Comparison of ENCODE assay signal across 9 cellular contexts in the genomic region with DNA sequence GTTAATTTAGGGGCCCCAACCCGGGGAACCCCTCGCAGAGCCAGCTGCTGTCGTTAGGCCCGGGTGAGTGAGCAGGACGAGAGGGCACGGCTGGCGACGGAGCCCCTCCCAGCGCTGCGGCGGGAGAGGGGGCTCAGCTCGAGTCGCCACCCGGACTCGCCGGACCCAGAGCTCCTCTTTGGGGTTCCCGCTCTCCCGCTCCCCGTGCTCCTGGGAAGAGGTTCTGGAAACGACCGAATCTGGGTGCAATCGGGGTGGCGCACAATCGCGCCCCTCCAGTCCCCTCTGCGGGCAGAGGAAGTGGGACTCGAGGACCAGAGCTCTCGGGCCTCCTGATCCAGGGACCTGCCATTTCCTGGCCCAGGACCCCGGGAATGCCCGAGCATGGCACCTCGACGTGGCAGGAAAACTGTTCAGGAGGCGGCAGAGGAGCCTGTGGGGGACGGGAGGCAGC. TPM values are rescaled to one million over a fixed set of nuclear protein-coding genes. Genes with fewer than 3 reads are reported as not detected.
DNase-seq lines count a peak whose midpoint lies in the region; ATAC-seq, FAIRE-seq and TF ChIP-seq lines count a peak whose summit lies in the region.
"Had no signal": no experiment of that assay in that cellular context is flagged by ENCODE, and none has a peak within 500 bp of the region (broad histone marks: within the 10 kb centered on the region; RNA-seq: fewer than 3 reads in every experiment).

No MANE protein-coding gene starts in this region.

- FAIRE-seq in GM12878 (lab: Jason Lieb, UNC), result no peak

- ATAC-seq in GM12878 (peak; percentile 57), lung (ENCODE audit: insufficient read depth, low FRiP score) (no peak), HG02973 (IDR thresholded peaks at IDR 0.05; ENCODE audit: unreplicated experiment) (no peak)

- CTCF ChIA-PET in A673 (lab: Charles Lee), result interaction anchor here (1.2 to 1.4 kb wide), 2 partner anchors 26 to 306 kb away, joined by 5 to 9 read pairs; no protein-coding TSS in a partner anchor
- CTCF ChIA-PET in GM12878 (lab: Yijun Ruan, JAX), result interaction anchor here (0.7 to 12.6 kb wide), 15 partner anchors 10 to 430 kb away, joined by 3 to 178 read pairs (median 4); partner anchors contain the start of gene ZNF41

- TF ChIP-seq CTCF in A673 (conservative IDR thresholded peaks at IDR 0.05; ENCODE audit: low read depth, low read length) (no peak), HFF-Myc (IDR thresholded peaks at IDR 0.05; ENCODE audit: low read depth, low read length, missing control alignments) (no peak), GM12878 (IDR thresholded peaks at IDR 0.05 in 2 of 3, conservative IDR thresholded peaks at IDR 0.05 in 1 of 3; ENCODE audit: control insufficient read depth in 2 of 3, extremely low read depth in 1 of 3, insufficient read depth in 1 of 3, low read depth in 3 of 3, low read length in 3 of 3) (no peak), lung (IDR thresholded peaks at IDR 0.05; ENCODE audit: control extremely low read depth, extremely low read depth) (no peak), vagina (IDR thresholded peaks at IDR 0.05) (no peak)

- no peak for TF ChIP-seq RAD21 in GM12878 (IDR thresholded peaks at IDR 0.05; ENCODE audit: insufficient read depth, low read depth, low read length)

- TF ChIP-seq EP300 in GM12878 (IDR thresholded peaks at IDR 0.05; ENCODE audit: borderline replicate concordance in 1 of 2, control insufficient read depth in 1 of 2, low read depth in 2 of 2, low read length in 2 of 2), result no peak

- BruUV-seq in A673 (replicated peaks; lab: Mats Ljungman, UMichigan) (no TSS peak), GM12878 (replicated peaks; lab: Mats Ljungman, UMichigan) (no TSS peak)

- peak overlapping the region; percentile 75 for H2AFZ ChIP-seq in GM12878 (ENCODE audit: control insufficient read depth, low read depth, low read length)

- H3K4me2 ChIP-seq in GM12878 (ENCODE audit: control insufficient read depth, insufficient read depth), result peak overlapping the region; percentile 82

- RAD21 ChIA-PET in GM12878 (lab: Charles Lee; ENCODE audit: unreplicated experiment), result interaction anchor here (0.6 to 2.1 kb wide), 13 partner anchors 8 to 333 kb away, joined by 3 to 25 read pairs (median 4); no protein-coding TSS in a partner anchor

- H4K20me1 ChIP-seq in GM12878 (ENCODE audit: control insufficient read depth, insufficient read depth), result no peaks in the 10 kb centered on the region

- H3K9me3 ChIP-seq in A673 (ENCODE audit: low read depth, low read length, poor library complexity, severe bottlenecking) (no peaks in the 10 kb centered on the region), GM12878 (replicated peaks; ENCODE audit: control insufficient read depth, insufficient read depth, low read length) (no peaks in the 10 kb centered on the region; the same call in 2 of the 3 replicates), lung (ENCODE audit: control insufficient read depth in 2 of 2, insufficient read depth in 1 of 2, low read length in 1 of 2) (peaks cover 0 to 17% of the 10 kb centered on the region in 2 donors), vagina (no peaks in the 10 kb centered on the region)

- H3K36me3 ChIP-seq in A673 (ENCODE audit: insufficient read depth, low read length, poor library complexity, severe bottlenecking) (no peaks in the 10 kb centered on the region), GM12878 (ENCODE audit: control insufficient read depth in 2 of 2, insufficient read depth in 2 of 2, low read length in 1 of 2) (no peaks in the 10 kb centered on the region), lung (ENCODE audit: control insufficient read depth in 2 of 2, insufficient read depth in 2 of 2, low read length in 2 of 2) (no peaks in the 10 kb centered on the region), vagina (no peaks in the 10 kb centered on the region)

- POLR2A ChIA-PET in A673 (lab: Charles Lee; ENCODE audit: low non-redundant PET), result no interaction called here
- POLR2A ChIA-PET in GM12878 (lab: Charles Lee), result interaction anchor here (0.8 kb wide), 1 partner anchor 10 kb away, joined by 4 read pairs; no protein-coding TSS in a partner anchor

- H3K9ac ChIP-seq in GM12878 (ENCODE audit: control insufficient read depth, insufficient read depth, low read length), result peak overlapping the region; percentile 27; the same call in 1 of the 2 replicates

- WGBS in GM12878 (ENCODE audit: insufficient coverage, insufficient replicate concordance, low lambda C conversion rate, missing lambda C conversion rate), result 36% methylated on average over 24 of the region's 34 CpGs
- 0 to 37% methylated on average over 12 to 34 of the region's 34 CpGs for WGBS in lung, 2 donors

- H3K4me1 ChIP-seq in A673 (ENCODE audit: insufficient read depth, low read length, poor library complexity, severe bottlenecking) (no peaks in the 10 kb centered on the region), GM12878 (ENCODE audit: control insufficient read depth, insufficient read depth, low read length) (no peaks in the 10 kb centered on the region), lung (ENCODE audit: control insufficient read depth in 2 of 2, insufficient read depth in 2 of 2, low read length in 2 of 2) (no peaks in the 10 kb centered on the region), vagina (no peaks in the 10 kb centered on the region)

- TF ChIP-seq POLR2A in GM12878 (IDR thresholded peaks at IDR 0.05; ENCODE audit: low read depth, low read length), result no peak
- TF ChIP-seq POLR2A in vagina (IDR thresholded peaks at IDR 0.05), result no peak

- peak overlapping the region; percentile 55 for H3K4me3 ChIP-seq in A673 (ENCODE audit: low read depth, low read length, poor library complexity, severe bottlenecking)
- H3K4me3 ChIP-seq in HFF-Myc (replicated peaks; ENCODE audit: low read depth, low read length), result peak overlapping the region; percentile 44
- H3K4me3 ChIP-seq in GM12878, result peak overlapping the region; percentile 50
- peak overlapping the region; percentile 7 for H3K4me3 ChIP-seq in lung
- peak overlapping the region; percentile 39 to 48 for H3K4me3 ChIP-seq in vagina

- intact Hi-C loops in A673 (cut with micrococcal nuclease; ENCODE audit: unreplicated experiment), result loop anchor here (2.0 kb wide), 1 partner anchor 331 kb away; the partner anchor contains the start of gene UBA1
- intact Hi-C loops in GM12878 (cut with micrococcal nuclease; ENCODE audit: unreplicated experiment), result loop anchor here (1.0 to 5.0 kb wide), 2 partner anchors 26 to 141 kb away; no protein-coding TSS in a partner anchor
- intact Hi-C loops in vagina (cut with DNase I), result loop anchor here (10.0 kb wide), 1 partner anchor 329 kb away; the partner anchor contains the start of gene UBA1

- in situ Hi-C loops in GM12878 (cut with MboI), result loop anchor here (5.0 kb wide), 1 partner anchor 326 kb away; no protein-coding TSS in a partner anchor

- H3K27ac ChIP-seq in A673 (ENCODE audit: low read depth, low read length, poor library complexity, severe bottlenecking), result peak overlapping the region; percentile 50
- peak overlapping the region; percentile 10; the same call in 1 of the 2 replicates for H3K27ac ChIP-seq in GM12878 (ENCODE audit: control insufficient read depth, insufficient read depth)
- no peak overlapping the region for H3K27ac ChIP-seq in lung (ENCODE audit: low read depth in 1 of 2, low read length in 1 of 2)
- H3K27ac ChIP-seq in vagina, result no peak overlapping the region
- H3K27ac ChIP-seq: epithelial cell of prostate had no signal

- DNase-seq in A673 (ENCODE audit: low spot score) (no peak), HFF-Myc (ENCODE audit: extremely low read depth, low read depth) (no peak), GM12878 (ENCODE audit: low read depth, low spot score) (no peak), lung (ENCODE audit: low spot score) (no peak), vagina (ENCODE audit: extremely low spot score in 2 of 2) (no peak), SKM-1 treated with dmso at 0.1 percent for 144 hours (lab: John Stamatoyannopoulos, UW; ENCODE audit: unreplicated experiment) (no peak), mucosa of gallbladder (ENCODE audit: low spot score) (no peak)

- SMC1A ChIA-PET in GM12878 (lab: Charles Lee; ENCODE audit: uncharacterized antibody, unreplicated experiment), result interaction anchor here (1.0 to 5.8 kb wide), 6 partner anchors 18 to 493 kb away, joined by 3 to 52 read pairs (median 4); no protein-coding TSS in a partner anchor

- H3K79me2 ChIP-seq in GM12878 (ENCODE audit: control insufficient read depth, insufficient read depth, low read length), result no peaks in the 10 kb centered on the region

- H3K27me3 ChIP-seq in A673 (replicated peaks; ENCODE audit: insufficient read depth, low read depth, low read length, poor library complexity), result no peaks in the 10 kb centered on the region
- H3K27me3 ChIP-seq in GM12878 (replicated peaks in 1 of 2; ENCODE audit: control insufficient read depth in 2 of 2, insufficient read depth in 2 of 2, low read length in 1 of 2), result no peaks in the 10 kb centered on the region
- H3K27me3 ChIP-seq in lung (ENCODE audit: control insufficient read depth, insufficient read depth), result no peaks in the 10 kb centered on the region
- no peaks in the 10 kb centered on the region for H3K27me3 ChIP-seq in vagina

RNA-seq across cellular contexts. Expression of gene ARAF, which starts 37.3 kb away (rescaled TPM):
- total RNA-seq in A673 (2021) (60.0 and 60.9 TPM in 2 replicates), GM12878 (2014; rRNA removed) (22.2 and 25.2 TPM in 2 replicates), GM12878 (2014; rRNA removed; fragmentation: Illumina TruSeq; extraction: Trizol) (20.0 and 22.3 TPM in 2 replicates), GM12878 (2021) (58.3 and 60.2 TPM in 2 replicates), lung (10 to 100 TPM; 32.6 to 85.9 TPM), vagina (31.4 TPM), mucosa of gallbladder (96.5 TPM)
- 26.6 and 27.5 TPM in 2 replicates for total RNA-seq in GM12878 (2013; cell fraction: nucleolus; rRNA removed)
- polyA plus RNA-seq in GM12878 (2011; ENCODE audit: low read depth), result 20.3 TPM
- polyA plus RNA-seq in GM12878 (2011; rRNA removed) (20.7 and 43.0 TPM in 2 replicates), GM12878 (2014; fragmentation: Illumina TruSeq; extraction: Trizol) (26.3 and 35.2 TPM in 2 replicates), GM12878 (2014; fragmentation: Nextera tagmentation; extraction: Ambion mirVana) (10 to 100 TPM in 1 of 2 experiments, 1 to 10 TPM in 1; 5.0 to 13.3 TPM), GM12878 (2014; rRNA removed) (43.8 and 55.4 TPM in 2 replicates), GM12878 (2016; fragmentation: Nextera tagmentation; extraction: Ambion mirVana) (10 to 100 TPM; 74.6 to 79.2 TPM), lung (10 to 100 TPM; 45.3 to 48.6 TPM)
- 40.0 and 41.8 TPM in 2 replicates for polyA plus RNA-seq in GM12878 (2011; cell fraction: cytosol; rRNA removed)
- 102 and 103 TPM in 2 replicates for polyA plus RNA-seq in GM12878 (2011; cell fraction: nucleus; rRNA removed)
- 48.2 and 53.3 TPM in 2 replicates for polyA plus RNA-seq in GM12878 (2012)
- 48.6 and 50.8 TPM in 2 replicates for polyA minus RNA-seq in GM12878 (2011; rRNA and poly(A)+ RNA removed)
- 13.9 and 21.6 TPM in 2 replicates for polyA minus RNA-seq in GM12878 (2011; cell fraction: cytosol; rRNA and poly(A)+ RNA removed)
- polyA minus RNA-seq in GM12878 (2011; cell fraction: nucleus; rRNA and poly(A)+ RNA removed), result 24.3 and 37.5 TPM in 2 replicates

RNA-seq across cellular contexts. Expression of gene ZNF41, which starts 40.7 kb away (rescaled TPM):
- 6.4 and 6.8 TPM in 2 replicates for total RNA-seq in A673 (2021)
- total RNA-seq in GM12878 (2013; cell fraction: nucleolus; rRNA removed), result 13.8 and 16.6 TPM in 2 replicates
- 6.4 and 9.5 TPM in 2 replicates for total RNA-seq in GM12878 (2014; rRNA removed)
- 9.5 and 10.6 TPM in 2 replicates for total RNA-seq in GM12878 (2014; rRNA removed; fragmentation: Illumina TruSeq; extraction: Trizol)
- total RNA-seq in GM12878 (2021), result 7.1 and 8.8 TPM in 2 replicates
- polyA plus RNA-seq in GM12878 (2011; ENCODE audit: low read depth), result 2.2 TPM
- polyA plus RNA-seq in GM12878 (2011; rRNA removed), result 7.1 and 8.2 TPM in 2 replicates
- polyA plus RNA-seq in GM12878 (2011; cell fraction: cytosol; rRNA removed), result 4.1 and 4.9 TPM in 2 replicates
- polyA plus RNA-seq in GM12878 (2011; cell fraction: nucleus; rRNA removed), result 4.3 and 4.4 TPM in 2 replicates
- polyA plus RNA-seq in GM12878 (2012), result 2.8 and 3.0 TPM in 2 replicates
- polyA plus RNA-seq in GM12878 (2014; fragmentation: Illumina TruSeq; extraction: Trizol), result 10.1 and 11.3 TPM in 2 replicates
- polyA plus RNA-seq in GM12878 (2014; fragmentation: Nextera tagmentation; extraction: Ambion mirVana), result 1 to 10 TPM in 1 of 2 experiments, under 1 TPM in 1; 0.95 to 1.2 TPM
- 5.1 and 6.4 TPM in 2 replicates for polyA plus RNA-seq in GM12878 (2014; rRNA removed)
- 1 to 10 TPM; 7.8 to 8.8 TPM for polyA plus RNA-seq in GM12878 (2016; fragmentation: Nextera tagmentation; extraction: Ambion mirVana)
- 8.5 and 13.9 TPM in 2 replicates for polyA minus RNA-seq in GM12878 (2011; rRNA and poly(A)+ RNA removed)
- 3.7 and 4.8 TPM in 2 replicates for polyA minus RNA-seq in GM12878 (2011; cell fraction: cytosol; rRNA and poly(A)+ RNA removed)
- polyA minus RNA-seq in GM12878 (2011; cell fraction: nucleus; rRNA and poly(A)+ RNA removed), result 2.4 and 3.4 TPM in 2 replicates
- total RNA-seq in lung, result 10 to 100 TPM in 1 of 2 donors, 1 to 10 TPM in 1; 9.8 to 12.0 TPM
- polyA plus RNA-seq in lung, result 1 to 10 TPM; 2.0 to 3.9 TPM
- total RNA-seq in vagina, result 4.9 TPM
- 11.1 TPM for total RNA-seq in mucosa of gallbladder

RNA-seq across cellular contexts. Expression of gene TIMP1, which starts 58.5 kb away (rescaled TPM):
- total RNA-seq in A673 (2021) (386 and 471 TPM in 2 replicates), GM12878 (2014; rRNA removed) (128 and 139 TPM in 2 replicates), GM12878 (2014; rRNA removed; fragmentation: Illumina TruSeq; extraction: Trizol) (106 and 111 TPM in 2 replicates), GM12878 (2021) (130 and 134 TPM in 2 replicates), lung (1,000 to 10,000 TPM in 1 of 2 donors, 10 to 100 TPM in 1; 65.3 to 1,983 TPM), vagina (309 TPM), mucosa of gallbladder (574 TPM)
- 42.1 and 42.8 TPM in 2 replicates for total RNA-seq in GM12878 (2013; cell fraction: nucleolus; rRNA removed)
- polyA plus RNA-seq in GM12878 (2011; ENCODE audit: low read depth), result 178 TPM
- polyA plus RNA-seq in GM12878 (2011; rRNA removed) (47.1 and 106 TPM in 2 replicates), GM12878 (2014; fragmentation: Illumina TruSeq; extraction: Trizol) (39.3 and 103 TPM in 2 replicates), GM12878 (2014; fragmentation: Nextera tagmentation; extraction: Ambion mirVana) (100 to 1,000 TPM; 312 to 341 TPM), GM12878 (2014; rRNA removed) (101 and 126 TPM in 2 replicates), GM12878 (2016; fragmentation: Nextera tagmentation; extraction: Ambion mirVana) (100 to 1,000 TPM; 160 to 192 TPM), lung (1,000 to 10,000 TPM; 1,299 to 2,202 TPM)
- 213 and 236 TPM in 2 replicates for polyA plus RNA-seq in GM12878 (2011; cell fraction: cytosol; rRNA removed)
- polyA plus RNA-seq in GM12878 (2011; cell fraction: nucleus; rRNA removed), result 50.7 and 72.3 TPM in 2 replicates
- 117 and 122 TPM in 2 replicates for polyA plus RNA-seq in GM12878 (2012)
- 213 and 336 TPM in 2 replicates for polyA minus RNA-seq in GM12878 (2011; rRNA and poly(A)+ RNA removed)
- polyA minus RNA-seq in GM12878 (2011; cell fraction: cytosol; rRNA and poly(A)+ RNA removed), result 111 and 121 TPM in 2 replicates
- polyA minus RNA-seq in GM12878 (2011; cell fraction: nucleus; rRNA and poly(A)+ RNA removed), result 20.8 and 27.8 TPM in 2 replicates

Comparison
In these comparisons a context has a peak if more than half of its experiments do, and no peak if none do; other contexts are left out.
1. H3K27ac ChIP-seq: peak in A673 (single experiment) and GM12878 (single experiment); none in lung (0 of 2) and vagina (single experiment).
2. Peak in every context shown above with its lines, with median percentiles within 50 percentile points of each other: H3K4me3 ChIP-seq.